In the genomic region with DNA sequence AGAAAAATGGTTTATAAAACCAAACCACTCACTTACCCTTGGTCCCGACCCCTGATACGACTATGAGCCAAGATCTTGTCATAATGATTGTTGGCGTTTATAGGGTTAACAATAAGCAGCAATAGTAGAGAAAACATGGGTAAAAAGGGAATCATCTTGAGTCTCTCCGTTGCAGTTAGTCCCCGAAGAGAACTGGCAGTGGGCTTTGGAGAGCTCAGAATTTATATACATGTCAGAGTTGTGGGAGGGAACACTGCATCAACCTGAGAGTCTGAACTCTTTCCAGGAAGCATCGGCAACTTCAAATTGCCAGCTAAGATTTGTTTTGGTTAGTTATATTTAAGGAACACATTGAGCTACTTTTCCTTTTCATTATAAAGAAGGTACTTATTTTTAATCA, we compare ENCODE assay signal across 11 cellular contexts. TPM values are rescaled to one million over a fixed set of nuclear protein-coding genes. Genes with fewer than 3 reads are reported as not detected.
DNase-seq lines count a peak whose midpoint lies in the region; ATAC-seq and TF ChIP-seq lines count a peak whose summit lies in the region.
"Had no signal": no experiment of that assay in that cellular context is flagged by ENCODE, and none has a peak within 500 bp of the region (broad histone marks: within the 10 kb centered on the region; RNA-seq: fewer than 3 reads in every experiment).

POSTN (minus strand) TSS at position 197 of the 400 bp plus-strand sequence; CDS start at position 155, 42 bp downstream.

- no peaks in the 10 kb centered on the region for H3K9me3 ChIP-seq in HEK293 (ENCODE audit: control insufficient read depth, insufficient read depth, low read depth, low read length)
- H3K9me3 ChIP-seq in left lung: no peaks in the 10 kb centered on the region
- H3K9me3 ChIP-seq in skeletal muscle satellite cell (replicated peaks; ENCODE audit: low read length): no peaks in the 10 kb centered on the region

- H3K4me3 ChIP-seq in HEK293 (ENCODE audit: low read depth, low read length) (no peak within 1 kb of the TSS), choroid plexus epithelial cell (ENCODE audit: low read depth, low read length) (peak within 1 kb of the TSS; percentile 63), left lung (peak within 1 kb of the TSS in 1 of 2 donors; percentile 4), skeletal muscle satellite cell (ENCODE audit: low read length) (peak within 1 kb of the TSS; percentile 68)

- H3K9me3 Mint-ChIP-seq in stimulated activated effector memory CD8-positive, alpha-beta T cell treated with anti-CD3 and anti-CD28 coated beads, Interleukin-12 subunit alpha, Interleukin-12 subunit beta, amount 100 ng/mL, for 72 hours: peaks cover 4% of the 10 kb centered on the region
- no peaks in the 10 kb centered on the region for H3K9me3 Mint-ChIP-seq in activated naive CD8-positive, alpha-beta T cell treated with anti-CD3 and anti-CD28 coated beads, Interleukin-2, amount 50 U/mL, for 24 hours
- H3K9me3 Mint-ChIP-seq: stimulated activated naive CD8-positive, alpha-beta T cell treated with anti-CD3 and anti-CD28 coated beads, Interleukin-15, amount 100 ng/mL, for 72 hours had no signal

- no peaks in the 10 kb centered on the region for H3K36me3 Mint-ChIP-seq in stimulated activated effector memory CD8-positive, alpha-beta T cell treated with anti-CD3 and anti-CD28 coated beads, Interleukin-12 subunit alpha, Interleukin-12 subunit beta, amount 100 ng/mL, for 72 hours
- no peaks in the 10 kb centered on the region for H3K36me3 Mint-ChIP-seq in activated naive CD8-positive, alpha-beta T cell treated with anti-CD3 and anti-CD28 coated beads, Interleukin-2, amount 50 U/mL, for 24 hours (ENCODE audit: low read depth)

- H3K4me3 Mint-ChIP-seq in stimulated activated effector memory CD8-positive, alpha-beta T cell treated with anti-CD3 and anti-CD28 coated beads, Interleukin-12 subunit alpha, Interleukin-12 subunit beta, amount 100 ng/mL, for 72 hours: no peak within 1 kb of the TSS
- no peak within 1 kb of the TSS for H3K4me3 Mint-ChIP-seq in activated naive CD8-positive, alpha-beta T cell treated with anti-CD3 and anti-CD28 coated beads, Interleukin-2, amount 50 U/mL, for 24 hours
- H3K4me3 Mint-ChIP-seq: stimulated activated naive CD8-positive, alpha-beta T cell treated with anti-CD3 and anti-CD28 coated beads, Interleukin-15, amount 100 ng/mL, for 72 hours had no signal

- H3K4me1 Mint-ChIP-seq in stimulated activated effector memory CD8-positive, alpha-beta T cell treated with anti-CD3 and anti-CD28 coated beads, Interleukin-12 subunit alpha, Interleukin-12 subunit beta, amount 100 ng/mL, for 72 hours: no peaks in the 10 kb centered on the region
- H3K4me1 Mint-ChIP-seq in activated naive CD8-positive, alpha-beta T cell treated with anti-CD3 and anti-CD28 coated beads, Interleukin-2, amount 50 U/mL, for 24 hours: no peaks in the 10 kb centered on the region
- H3K4me1 Mint-ChIP-seq: stimulated activated naive CD8-positive, alpha-beta T cell treated with anti-CD3 and anti-CD28 coated beads, Interleukin-15, amount 100 ng/mL, for 72 hours had no signal

- H3K4me2 ChIP-seq in skeletal muscle satellite cell (ENCODE audit: low read length): peak within 1 kb of the TSS; percentile 77

- H3K4me1 ChIP-seq in HEK293 (ENCODE audit: control insufficient read depth, insufficient read depth, low read length): no peaks in the 10 kb centered on the region; the same call in 1 of the 2 replicates
- no peaks in the 10 kb centered on the region for H3K4me1 ChIP-seq in left lung
- peaks cover 43% of the 10 kb centered on the region for H3K4me1 ChIP-seq in skeletal muscle satellite cell (ENCODE audit: control insufficient read depth, insufficient read depth, low read length)

- no peak within 1 kb of the TSS for H3K27ac Mint-ChIP-seq in stimulated activated effector memory CD8-positive, alpha-beta T cell treated with anti-CD3 and anti-CD28 coated beads, Interleukin-12 subunit alpha, Interleukin-12 subunit beta, amount 100 ng/mL, for 72 hours
- no peak within 1 kb of the TSS for H3K27ac Mint-ChIP-seq in activated naive CD8-positive, alpha-beta T cell treated with anti-CD3 and anti-CD28 coated beads, Interleukin-2, amount 50 U/mL, for 24 hours
- H3K27ac Mint-ChIP-seq: stimulated activated naive CD8-positive, alpha-beta T cell treated with anti-CD3 and anti-CD28 coated beads, Interleukin-15, amount 100 ng/mL, for 72 hours had no signal

- no peaks in the 10 kb centered on the region for H3K36me3 ChIP-seq in HEK293 (ENCODE audit: control insufficient read depth in 2 of 2, insufficient read depth in 1 of 2, low read length in 2 of 2)
- no peaks in the 10 kb centered on the region for H3K36me3 ChIP-seq in left lung
- no peaks in the 10 kb centered on the region for H3K36me3 ChIP-seq in skeletal muscle satellite cell (ENCODE audit: insufficient read depth, low read length)

- CTCF ChIA-PET in HEK293 (lab: Yijun Ruan, JAX): interaction anchor here (0.6 to 1.4 kb wide), 3 partner anchors 487 to 528 kb away, joined by 3 to 6 read pairs (median 4); no protein-coding TSS in a partner anchor

- peak within 1 kb of the TSS; percentile 80 for H3K9ac ChIP-seq in skeletal muscle satellite cell (ENCODE audit: low read depth, low read length)

- no peak within 1 kb of the TSS for H3K27ac ChIP-seq in HEK293 (ENCODE audit: extremely low read depth, low read depth, low read length)
- H3K27ac ChIP-seq in left lung: no peak within 1 kb of the TSS

- no peak for ATAC-seq in left lung
- no peak for ATAC-seq in stimulated activated effector memory CD8-positive, alpha-beta T cell treated with anti-CD3 and anti-CD28 coated beads, Interleukin-12 subunit alpha, Interleukin-12 subunit beta, amount 100 ng/mL, for 72 hours
- no peak for ATAC-seq in activated naive CD8-positive, alpha-beta T cell treated with anti-CD3 and anti-CD28 coated beads, Interleukin-2, amount 50 U/mL, for 24 hours
- ATAC-seq: stimulated activated naive CD8-positive, alpha-beta T cell treated with anti-CD3 and anti-CD28 coated beads, Interleukin-15, amount 100 ng/mL, for 72 hours had no signal

- POLR2A ChIA-PET in HEK293 (lab: Yijun Ruan, JAX): no interaction called here

- TF ChIP-seq CTCF in HEK293 (tag by site-specific recombination; IDR thresholded peaks at IDR 0.05) (no peak), choroid plexus epithelial cell (conservative IDR thresholded peaks at IDR 0.05; ENCODE audit: low read depth, low read length) (no peak), left lung (IDR thresholded peaks at IDR 0.05) (no peak)

- no peaks in the 10 kb centered on the region for H3K27me3 Mint-ChIP-seq in activated naive CD8-positive, alpha-beta T cell treated with anti-CD3 and anti-CD28 coated beads, Interleukin-2, amount 50 U/mL, for 24 hours
- H3K27me3 Mint-ChIP-seq: stimulated activated naive CD8-positive, alpha-beta T cell treated with anti-CD3 and anti-CD28 coated beads, Interleukin-15, amount 100 ng/mL, for 72 hours had no signal

- H3K27me3 ChIP-seq in left lung (no peaks in the 10 kb centered on the region), skeletal muscle satellite cell (ENCODE audit: control insufficient read depth, insufficient read depth, low read length) (no peaks in the 10 kb centered on the region)

- intact Hi-C loops in left lung (cut with DNase I): no loop called here

- DNase-seq in choroid plexus epithelial cell (ENCODE audit: low read depth): peak; percentile 81
- no peak for DNase-seq in left lung
- DNase-seq in NCI-H128 (lab: John Stamatoyannopoulos, UW; ENCODE audit: unreplicated experiment): no peak
- DNase-seq in stimulated activated effector memory CD8-positive, alpha-beta T cell treated with anti-CD3 and anti-CD28 coated beads, Interleukin-12 subunit alpha, Interleukin-12 subunit beta, amount 100 ng/mL, for 72 hours (ENCODE audit: low spot score in 2 of 2): no peak
- DNase-seq in activated naive CD8-positive, alpha-beta T cell treated with anti-CD3 and anti-CD28 coated beads, Interleukin-2, amount 50 U/mL, for 24 hours: no peak
- no peak for DNase-seq in LoVo (ENCODE audit: low spot score)
- DNase-seq: activated T-cell treated with anti-CD3 and anti-CD28 coated beads for 4 hours; NK-92 treated with Interleukin-12 subunit alpha and Interleukin-12 subunit beta, amount 100 ng/mL, for 24 hours; stimulated activated naive CD8-positive, alpha-beta T cell treated with anti-CD3 and anti-CD28 coated beads, Interleukin-15, amount 100 ng/mL, for 72 hours had no signal

TF ChIP-seq in HEK293, 187 proteins besides CTCF, POLR2A, EP300 and RAD21 (continues in another document):
- TF ChIP-seq, protein P1, sequence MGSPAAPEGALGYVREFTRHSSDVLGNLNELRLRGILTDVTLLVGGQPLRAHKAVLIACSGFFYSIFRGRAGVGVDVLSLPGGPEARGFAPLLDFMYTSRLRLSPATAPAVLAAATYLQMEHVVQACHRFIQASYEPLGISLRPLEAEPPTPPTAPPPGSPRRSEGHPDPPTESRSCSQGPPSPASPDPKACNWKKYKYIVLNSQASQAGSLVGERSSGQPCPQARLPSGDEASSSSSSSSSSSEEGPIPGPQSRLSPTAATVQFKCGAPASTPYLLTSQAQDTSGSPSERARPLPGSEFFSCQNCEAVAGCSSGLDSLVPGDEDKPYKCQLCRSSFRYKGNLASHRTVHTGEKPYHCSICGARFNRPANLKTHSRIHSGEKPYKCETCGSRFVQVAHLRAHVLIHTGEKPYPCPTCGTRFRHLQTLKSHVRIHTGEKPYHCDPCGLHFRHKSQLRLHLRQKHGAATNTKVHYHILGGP (tag by site-specific recombination; IDR thresholded peaks at IDR 0.05): 0 out of 2 replicates have a peak, but pooled peaks have one; percentile 9
- no peak for TF ChIP-seq ZNF404 (tag by site-specific recombination; IDR thresholded peaks at IDR 0.05)
- no peak for TF ChIP-seq ZFHX2 (tag by site-specific recombination; conservative IDR thresholded peaks at IDR 0.05)
- TF ChIP-seq ZNF362 (tag by site-specific recombination; IDR thresholded peaks at IDR 0.05): no peak
- no peak for TF ChIP-seq ZNF211 (tag by site-specific recombination; IDR thresholded peaks at IDR 0.05; ENCODE audit: low read depth)
- TF ChIP-seq ZBTB17 (tag by site-specific recombination; IDR thresholded peaks at IDR 0.05): 0 out of 2 replicates have a peak, but pooled peaks have one; percentile 17
- no peak for TF ChIP-seq ZNF114 (tag by site-specific recombination; IDR thresholded peaks at IDR 0.05)

RNA-seq across cellular contexts. Expression of gene POSTN, which starts in this region (rescaled TPM):
- 100 to 1,000 TPM in 1 of 2 donors, 10 to 100 TPM in 1; 34.4 to 158 TPM for total RNA-seq in left lung
- total RNA-seq in skeletal muscle satellite cell (2012; rRNA removed): 43.9 and 58.3 TPM in 2 replicates
